27 cellular contexts compared by ENCODE assay signal in the genomic region with DNA sequence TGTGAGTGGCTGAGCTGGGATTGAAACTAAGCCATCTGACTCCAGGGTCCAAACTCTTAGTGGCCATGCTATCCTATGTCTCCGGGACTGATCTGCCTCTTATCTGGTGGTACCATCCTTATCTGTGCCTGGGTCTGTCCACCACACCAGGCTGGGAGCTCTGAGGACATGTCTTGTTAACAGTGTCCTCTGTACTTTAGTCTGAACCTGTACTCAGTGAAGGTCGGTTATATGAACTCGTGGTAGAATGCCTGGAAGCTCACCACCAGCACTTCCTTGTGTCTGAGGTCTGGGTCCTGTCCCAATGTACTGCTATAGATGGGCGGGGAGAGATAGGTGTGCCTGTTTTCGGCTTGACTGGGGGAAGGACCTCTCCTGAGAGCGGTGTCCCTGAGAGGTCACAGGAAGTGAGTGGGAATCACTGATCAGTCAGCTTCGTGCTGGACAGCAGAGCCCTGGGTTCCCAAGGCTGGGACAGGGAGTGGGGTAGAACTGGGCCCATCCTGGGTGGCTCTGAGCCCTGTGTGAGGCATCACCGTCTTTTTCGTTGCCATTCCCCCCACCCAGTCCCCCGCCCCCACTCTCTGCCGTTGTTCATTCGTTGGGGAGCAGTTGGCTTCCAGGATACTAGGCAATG. TPM values are rescaled to one million over a fixed set of nuclear protein-coding genes. Genes with fewer than 3 reads are reported as not detected.
DNase-seq lines count a peak whose midpoint lies in the region; ATAC-seq, FAIRE-seq and TF ChIP-seq lines count a peak whose summit lies in the region.
"Had no signal": no experiment of that assay in that cellular context is flagged by ENCODE, and none has a peak within 500 bp of the region (broad histone marks: within the 10 kb centered on the region; RNA-seq: fewer than 3 reads in every experiment).

No MANE protein-coding gene starts in this region.

- peaks cover under 1% of the 10 kb centered on the region for H3K9me3 Mint-ChIP-seq in glutamatergic neuron (ENCODE audit: unreplicated experiment)
- no peaks in the 10 kb centered on the region for H3K9me3 Mint-ChIP-seq in activated CD8-positive, alpha-beta T cell treated with anti-CD3 and anti-CD28 coated beads for 36 hours
- H3K9me3 Mint-ChIP-seq: H9, HFFc6 had no signal

- no peaks in the 10 kb centered on the region for H4K20me1 ChIP-seq in OCI-LY3 (ENCODE audit: insufficient read depth, low read length)

- H3K36me3 ChIP-seq in OCI-LY3 (replicated peaks; ENCODE audit: low read depth, low read length) = no peaks in the 10 kb centered on the region
- H3K36me3 ChIP-seq in bronchial epithelial cell (ENCODE audit: control insufficient read depth, insufficient read depth, low read length) = no peaks in the 10 kb centered on the region
- no peaks in the 10 kb centered on the region for H3K36me3 ChIP-seq in right lobe of liver

- DNase-seq in bronchial epithelial cell (ENCODE audit: low read depth) (no peak), right lobe of liver (peak in 1 of 3 donors; percentile 47), glutamatergic neuron (no peak), Ammon's horn (ENCODE audit: low spot score) (no peak)
- no peak for DNase-seq in activated CD8-positive, alpha-beta T cell treated with anti-CD3 and anti-CD28 coated beads for 36 hours
- DNase-seq in activated naive CD4-positive, alpha-beta T cell (lab: John Stamatoyannopoulos, UW) = no peak
- DNase-seq: DMS53, H9, NCI-H1048, NCI-H1417, NCI-H1694, NCI-H2029 treated with DMSO at 0.1 percent for 48 hours, NCI-H2227 treated with DMSO at 0.1 percent for 48 hours, NCI-H526 treated with DMSO at 0.1 percent for 48 hours, RPMI8226, SHP77 had no signal

- 36% methylated on average over 12 of the region's 12 CpGs for WGBS in right lobe of liver (ENCODE audit: insufficient coverage, low coverage, low lambda C conversion rate, missing lambda C conversion rate)

- H3K27ac Mint-ChIP-seq in glutamatergic neuron (ENCODE audit: unreplicated experiment) = no peak overlapping the region
- no peak overlapping the region for H3K27ac Mint-ChIP-seq in activated CD8-positive, alpha-beta T cell treated with anti-CD3 and anti-CD28 coated beads for 36 hours
- H3K27ac Mint-ChIP-seq: B cell, H9, HFFc6, IgD-negative memory B cell had no signal

- peaks cover 18% of the 10 kb centered on the region for H3K4me1 Mint-ChIP-seq in glutamatergic neuron (ENCODE audit: low read depth, unreplicated experiment)
- peaks cover 9% of the 10 kb centered on the region for H3K4me1 Mint-ChIP-seq in activated CD8-positive, alpha-beta T cell treated with anti-CD3 and anti-CD28 coated beads for 36 hours (ENCODE audit: low read depth)

- H2AFZ ChIP-seq in OCI-LY3 (ENCODE audit: low read depth, low read length) = no peak overlapping the region
- H2AFZ ChIP-seq: GM23248 had no signal

- H3K27me3 ChIP-seq in OCI-LY3 (ENCODE audit: low read depth, low read length) (no peaks in the 10 kb centered on the region), bronchial epithelial cell (ENCODE audit: control insufficient read depth, insufficient read depth, low read length) (peaks cover 10% of the 10 kb centered on the region), right lobe of liver (no peaks in the 10 kb centered on the region)

- no peak overlapping the region for H3K4me3 Mint-ChIP-seq in glutamatergic neuron (ENCODE audit: unreplicated experiment)
- H3K4me3 Mint-ChIP-seq in activated CD8-positive, alpha-beta T cell treated with anti-CD3 and anti-CD28 coated beads for 36 hours = no peak overlapping the region
- H3K4me3 Mint-ChIP-seq: B cell, H9, HFFc6, IgD-negative memory B cell had no signal

- no peaks in the 10 kb centered on the region for H3K9me3 ChIP-seq in OCI-LY3 (ENCODE audit: insufficient read depth, low read length)
- H3K9me3 ChIP-seq in right lobe of liver = no peaks in the 10 kb centered on the region

- no peak overlapping the region; the same call in 1 of the 2 replicates for H3K9ac ChIP-seq in OCI-LY3 (ENCODE audit: low read length)
- H3K9ac ChIP-seq: GM23248 had no signal

- peaks cover 2% of the 10 kb centered on the region for H3K27me3 Mint-ChIP-seq in glutamatergic neuron (ENCODE audit: unreplicated experiment)
- peaks cover 6% of the 10 kb centered on the region for H3K27me3 Mint-ChIP-seq in activated CD8-positive, alpha-beta T cell treated with anti-CD3 and anti-CD28 coated beads for 36 hours

- H3K27ac ChIP-seq in OCI-LY3 (ENCODE audit: low read length) = peak overlapping the region; percentile 0; the same call in 1 of the 2 replicates
- peak overlapping the region in 2 of 3 donors; percentile 29 to 48 for H3K27ac ChIP-seq in right lobe of liver
- H3K27ac ChIP-seq: GM23248 had no signal

- CTCF ChIA-PET in activated CD8-positive, alpha-beta T cell treated with anti-CD3 and anti-CD28 coated beads for 36 hours (lab: Charles Lee) = interaction anchor here (1.3 to 2.2 kb wide), 3 partner anchors 10 to 52 kb away, joined by 3 to 12 read pairs (median 3); partner anchors contain the start of gene MYO7A

- H3K4me3 ChIP-seq in OCI-LY3 (ENCODE audit: low read length) (no peak overlapping the region), bronchial epithelial cell (ENCODE audit: low read depth, low read length) (no peak overlapping the region), right lobe of liver (no peak overlapping the region)
- H3K4me3 ChIP-seq: GM23248 had no signal

- H3K4me2 ChIP-seq in OCI-LY3 (ENCODE audit: low read length) = peak overlapping the region; percentile 25; the same call in 1 of the 2 replicates

- no peaks in the 10 kb centered on the region for H3K79me2 ChIP-seq in OCI-LY3 (ENCODE audit: low read length)

- peak; percentile 68 to 87 (median 83) for ATAC-seq in right lobe of liver
- ATAC-seq in activated CD8-positive, alpha-beta T cell treated with anti-CD3 and anti-CD28 coated beads for 36 hours = no peak

- FAIRE-seq in bronchial epithelial cell (lab: Jason Lieb, UNC) = peak; percentile 32
- FAIRE-seq: D721Med had no signal

- TF ChIP-seq CTCF in OCI-LY3 (IDR thresholded peaks at IDR 0.05; ENCODE audit: low read depth, low read length) = no peak
- no peak for TF ChIP-seq CTCF in bronchial epithelial cell (IDR thresholded peaks at IDR 0.05; ENCODE audit: insufficient read depth, low read length, severe bottlenecking)
- TF ChIP-seq CTCF in right lobe of liver (IDR thresholded peaks at IDR 0.05) = no peak
- TF ChIP-seq CTCF in glutamatergic neuron (IDR thresholded peaks at IDR 0.05; ENCODE audit: partially characterized antibody, unreplicated experiment) = no peak
- TF ChIP-seq CTCF in activated CD8-positive, alpha-beta T cell treated with anti-CD3 and anti-CD28 coated beads for 36 hours (IDR thresholded peaks at IDR 0.05) = no peak

- intact Hi-C loops in right lobe of liver (cut with DNase I) = no loop called here
- intact Hi-C loops in activated CD8-positive, alpha-beta T cell treated with anti-CD3 and anti-CD28 coated beads for 36 hours (cut with micrococcal nuclease) = no loop called here

- no peaks in the 10 kb centered on the region for H3K36me3 Mint-ChIP-seq in glutamatergic neuron (ENCODE audit: unreplicated experiment)
- no peaks in the 10 kb centered on the region for H3K36me3 Mint-ChIP-seq in activated CD8-positive, alpha-beta T cell treated with anti-CD3 and anti-CD28 coated beads for 36 hours (ENCODE audit: low read depth)
- H3K36me3 Mint-ChIP-seq: IgD-negative memory B cell had no signal

- no peak for TF ChIP-seq POLR2A in right lobe of liver (IDR thresholded peaks at IDR 0.05)

- POLR2A ChIA-PET in activated CD8-positive, alpha-beta T cell treated with anti-CD3 and anti-CD28 coated beads for 36 hours (lab: Charles Lee) = interaction anchor here (1.4 kb wide), 1 partner anchor 10 kb away, joined by 7 read pairs; no protein-coding TSS in a partner anchor

- H3K4me1 ChIP-seq in OCI-LY3 (ENCODE audit: low read length) (peaks cover 40% of the 10 kb centered on the region), right lobe of liver (peaks cover 0 to 42% (median 5%) of the 10 kb centered on the region in 4 donors)

RNA-seq across cellular contexts. Expression of gene MYO7A, which starts 8.9 kb away (rescaled TPM):
- total RNA-seq in bronchial epithelial cell = under 0.01 and 0.13 TPM in 2 replicates
- total RNA-seq in right lobe of liver = 10 to 100 TPM; 23.6 to 39.6 (median 32.0) TPM
- 11.6 TPM for total RNA-seq in glutamatergic neuron (ENCODE audit: unreplicated experiment)
- total RNA-seq in activated CD8-positive, alpha-beta T cell treated with anti-CD3 and anti-CD28 coated beads for 36 hours = under 1 TPM; 0.09 to 0.14 TPM
- total RNA-seq: A673, GM23248 had no signal

RNA-seq across cellular contexts. Expression of gene OMP, which starts 34.3 kb away (rescaled TPM):
- total RNA-seq in bronchial epithelial cell = not detected in 2 replicates
- total RNA-seq in right lobe of liver = 1 to 10 TPM in 5 of 6 experiments, not detected in 1; 1.0 to 4.2 (median 2.0) TPM
- total RNA-seq in glutamatergic neuron (ENCODE audit: unreplicated experiment) = not detected
- total RNA-seq in activated CD8-positive, alpha-beta T cell treated with anti-CD3 and anti-CD28 coated beads for 36 hours = not detected
- total RNA-seq: A673, B cell, Daoy, G401, GM23248, H9, NCI-H460, SK-MEL-5 had no signal

Comparison
In these comparisons a context has a peak if more than half of its experiments do, and no peak if none do; other contexts are left out.
1. RNA of gene MYO7A, which starts 8.9 kb away (total RNA-seq): 23.6 to 39.6 TPM in right lobe of liver and 11.6 TPM in glutamatergic neuron (single experiment); 0.09 to 0.14 TPM in activated CD8-positive, alpha-beta T cell treated with anti-CD3 and anti-CD28 coated beads for 36 hours and under 0.01 to 0.13 TPM in bronchial epithelial cell; every median in the first group is over 10 times any median in the second.